In the genomic region with DNA sequence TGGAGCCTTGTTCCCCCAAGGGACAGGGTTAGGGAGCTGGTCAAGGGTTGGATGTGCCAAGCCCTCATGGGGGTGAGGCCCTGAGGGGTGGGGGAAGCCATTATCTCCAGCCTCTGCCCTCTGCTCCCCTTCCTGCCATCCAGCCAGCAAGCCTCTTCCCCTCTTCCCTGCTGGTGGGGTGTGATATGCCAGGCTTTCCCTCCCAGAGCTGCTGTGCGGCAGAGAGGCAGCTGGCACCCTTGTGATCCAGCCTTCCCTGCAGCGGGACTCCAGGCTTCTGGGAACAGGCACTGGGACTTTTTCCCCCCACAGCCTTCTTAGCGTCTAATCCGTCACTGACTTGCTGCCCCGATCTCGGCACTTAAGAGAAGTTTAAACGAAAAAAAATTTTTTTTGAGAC, we compare ENCODE assay signal across 1 cellular context.
TF ChIP-seq lines count a peak whose summit lies in the region.

No MANE protein-coding gene starts in this region.

TF ChIP-seq in HCT116, 20 proteins besides CTCF, POLR2A, EP300 and RAD21 (continued from another document):
- TF ChIP-seq, protein P1, sequence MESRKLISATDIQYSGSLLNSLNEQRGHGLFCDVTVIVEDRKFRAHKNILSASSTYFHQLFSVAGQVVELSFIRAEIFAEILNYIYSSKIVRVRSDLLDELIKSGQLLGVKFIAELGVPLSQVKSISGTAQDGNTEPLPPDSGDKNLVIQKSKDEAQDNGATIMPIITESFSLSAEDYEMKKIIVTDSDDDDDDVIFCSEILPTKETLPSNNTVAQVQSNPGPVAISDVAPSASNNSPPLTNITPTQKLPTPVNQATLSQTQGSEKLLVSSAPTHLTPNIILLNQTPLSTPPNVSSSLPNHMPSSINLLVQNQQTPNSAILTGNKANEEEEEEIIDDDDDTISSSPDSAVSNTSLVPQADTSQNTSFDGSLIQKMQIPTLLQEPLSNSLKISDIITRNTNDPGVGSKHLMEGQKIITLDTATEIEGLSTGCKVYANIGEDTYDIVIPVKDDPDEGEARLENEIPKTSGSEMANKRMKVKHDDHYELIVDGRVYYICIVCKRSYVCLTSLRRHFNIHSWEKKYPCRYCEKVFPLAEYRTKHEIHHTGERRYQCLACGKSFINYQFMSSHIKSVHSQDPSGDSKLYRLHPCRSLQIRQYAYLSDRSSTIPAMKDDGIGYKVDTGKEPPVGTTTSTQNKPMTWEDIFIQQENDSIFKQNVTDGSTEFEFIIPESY (IDR thresholded peaks at IDR 0.05; ENCODE audit: extremely low read depth, insufficient replicate concordance, low read length) = no peak
- TF ChIP-seq ELF1 (IDR thresholded peaks at IDR 0.05; ENCODE audit: borderline replicate concordance, low read depth) (no peak), CBX3 (IDR thresholded peaks at IDR 0.05; ENCODE audit: low read depth) (no peak), ZFX (IDR thresholded peaks at IDR 0.05) (no peak), EZH2phosphoT487 (IDR thresholded peaks at IDR 0.05; ENCODE audit: borderline replicate concordance) (no peak), SRF (IDR thresholded peaks at IDR 0.05; ENCODE audit: low read depth) (no peak)
- TF ChIP-seq, protein P2, sequence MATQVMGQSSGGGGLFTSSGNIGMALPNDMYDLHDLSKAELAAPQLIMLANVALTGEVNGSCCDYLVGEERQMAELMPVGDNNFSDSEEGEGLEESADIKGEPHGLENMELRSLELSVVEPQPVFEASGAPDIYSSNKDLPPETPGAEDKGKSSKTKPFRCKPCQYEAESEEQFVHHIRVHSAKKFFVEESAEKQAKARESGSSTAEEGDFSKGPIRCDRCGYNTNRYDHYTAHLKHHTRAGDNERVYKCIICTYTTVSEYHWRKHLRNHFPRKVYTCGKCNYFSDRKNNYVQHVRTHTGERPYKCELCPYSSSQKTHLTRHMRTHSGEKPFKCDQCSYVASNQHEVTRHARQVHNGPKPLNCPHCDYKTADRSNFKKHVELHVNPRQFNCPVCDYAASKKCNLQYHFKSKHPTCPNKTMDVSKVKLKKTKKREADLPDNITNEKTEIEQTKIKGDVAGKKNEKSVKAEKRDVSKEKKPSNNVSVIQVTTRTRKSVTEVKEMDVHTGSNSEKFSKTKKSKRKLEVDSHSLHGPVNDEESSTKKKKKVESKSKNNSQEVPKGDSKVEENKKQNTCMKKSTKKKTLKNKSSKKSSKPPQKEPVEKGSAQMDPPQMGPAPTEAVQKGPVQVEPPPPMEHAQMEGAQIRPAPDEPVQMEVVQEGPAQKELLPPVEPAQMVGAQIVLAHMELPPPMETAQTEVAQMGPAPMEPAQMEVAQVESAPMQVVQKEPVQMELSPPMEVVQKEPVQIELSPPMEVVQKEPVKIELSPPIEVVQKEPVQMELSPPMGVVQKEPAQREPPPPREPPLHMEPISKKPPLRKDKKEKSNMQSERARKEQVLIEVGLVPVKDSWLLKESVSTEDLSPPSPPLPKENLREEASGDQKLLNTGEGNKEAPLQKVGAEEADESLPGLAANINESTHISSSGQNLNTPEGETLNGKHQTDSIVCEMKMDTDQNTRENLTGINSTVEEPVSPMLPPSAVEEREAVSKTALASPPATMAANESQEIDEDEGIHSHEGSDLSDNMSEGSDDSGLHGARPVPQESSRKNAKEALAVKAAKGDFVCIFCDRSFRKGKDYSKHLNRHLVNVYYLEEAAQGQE (IDR thresholded peaks at IDR 0.05; ENCODE audit: low read depth) = no peak
